12 cellular contexts compared by ENCODE assay signal in genomic region chr9:92740969-92741368, GRCh38. TPM values are rescaled to one million over a fixed set of nuclear protein-coding genes. Genes with fewer than 3 reads are reported as not detected.
DNase-seq lines count a peak whose midpoint lies in the region; ATAC-seq, FAIRE-seq and TF ChIP-seq lines count a peak whose summit lies in the region.
"Had no signal": no experiment of that assay in that cellular context is flagged by ENCODE, and none has a peak within 500 bp of the region (broad histone marks: within the 10 kb centered on the region; RNA-seq: fewer than 3 reads in every experiment).

No MANE protein-coding gene starts in this region.

- intact Hi-C loops in right cardiac atrium (cut with DNase I) (no loop called here), Right ventricle myocardium inferior (cut with DNase I) (no loop called here), upper lobe of right lung (cut with DNase I) (no loop called here)

- no peak overlapping the region for H3K4ac ChIP-seq in neuronal stem cell (ENCODE audit: low read length)

- peak overlapping the region; percentile 55 to 89 for H3K27ac Mint-ChIP-seq in effector memory CD8-positive, alpha-beta T cell
- H3K27ac Mint-ChIP-seq: activated naive CD4-positive, alpha-beta T cell treated with anti-CD3 and anti-CD28 coated beads, Interleukin-2, amount 50 U/mL, for 24 hours had no signal

- no peak overlapping the region for H2AFZ ChIP-seq in neuronal stem cell (ENCODE audit: low read length)

- peaks cover 2% of the 10 kb centered on the region for H3K36me3 Mint-ChIP-seq in effector memory CD8-positive, alpha-beta T cell (ENCODE audit: insufficient read depth)

- H3K9me3 Mint-ChIP-seq in effector memory CD8-positive, alpha-beta T cell: no peaks in the 10 kb centered on the region
- H3K9me3 Mint-ChIP-seq: activated naive CD4-positive, alpha-beta T cell treated with anti-CD3 and anti-CD28 coated beads, Interleukin-2, amount 50 U/mL, for 24 hours had no signal

- peak overlapping the region; percentile 82 for H3K23ac ChIP-seq in neuronal stem cell (ENCODE audit: low read depth, low read length, poor library complexity)

- H3K14ac ChIP-seq in neuronal stem cell (ENCODE audit: low read length): no peak overlapping the region

- no peak overlapping the region for H2BK5ac ChIP-seq in neuronal stem cell (ENCODE audit: low read length)

- DNase-seq in right cardiac atrium (no peak), Right ventricle myocardium inferior (ENCODE audit: missing footprints) (no peak), neuronal stem cell (ENCODE audit: low spot score) (no peak), upper lobe of right lung (no peak), small intestine (no peak), KG1 (lab: John Stamatoyannopoulos, UW) (no peak), NCI-H2081 (lab: John Stamatoyannopoulos, UW) (no peak)
- no peak for DNase-seq in effector memory CD8-positive, alpha-beta T cell
- DNase-seq: NCI-H524; SHP77 treated with DMSO at 0.1 percent for 48 hours; stimulated activated naive CD8-positive, alpha-beta T cell treated with anti-CD3 and anti-CD28 coated beads, Interleukin-15, Interleukin-2, amounts not matched to agents 100 U/mL and 50 U/mL, for 24 hours had no signal

- no peak overlapping the region for H3K18ac ChIP-seq in neuronal stem cell (ENCODE audit: low read length)

- H3K4me3 Mint-ChIP-seq in effector memory CD8-positive, alpha-beta T cell: no peak overlapping the region
- H3K4me3 Mint-ChIP-seq: activated naive CD4-positive, alpha-beta T cell treated with anti-CD3 and anti-CD28 coated beads, Interleukin-2, amount 50 U/mL, for 24 hours had no signal

- no peaks in the 10 kb centered on the region for H3K9me3 ChIP-seq in right cardiac atrium (ENCODE audit: control insufficient read depth, low read length)
- H3K9me3 ChIP-seq in neuronal stem cell (replicated peaks in 1 of 2; ENCODE audit: control insufficient read depth in 2 of 2, insufficient read depth in 1 of 2, low read depth in 1 of 2, low read length in 2 of 2): no peaks in the 10 kb centered on the region
- no peaks in the 10 kb centered on the region for H3K9me3 ChIP-seq in upper lobe of right lung
- H3K9me3 ChIP-seq in small intestine (ENCODE audit: control insufficient read depth, low read depth): no peaks in the 10 kb centered on the region

- H2BK15ac ChIP-seq in neuronal stem cell (ENCODE audit: low read length): no peak overlapping the region

- H3K4me1 ChIP-seq in right cardiac atrium (ENCODE audit: control insufficient read depth, insufficient read depth, low read length) (peaks cover 39% of the 10 kb centered on the region), neuronal stem cell (ENCODE audit: control insufficient read depth in 2 of 2, insufficient read depth in 1 of 2, low read depth in 1 of 2, low read length in 2 of 2) (peaks cover 0 to 4% of the 10 kb centered on the region in 2 donors), upper lobe of right lung (peaks cover 56% of the 10 kb centered on the region), small intestine (ENCODE audit: control insufficient read depth in 2 of 2, insufficient read depth in 1 of 2, low read depth in 1 of 2, low read length in 1 of 2) (peaks cover 0 to 6% of the 10 kb centered on the region in 2 donors)

- no peaks in the 10 kb centered on the region for H3K27me3 Mint-ChIP-seq in effector memory CD8-positive, alpha-beta T cell
- H3K27me3 Mint-ChIP-seq: activated naive CD4-positive, alpha-beta T cell treated with anti-CD3 and anti-CD28 coated beads, Interleukin-2, amount 50 U/mL, for 24 hours had no signal

- no peaks in the 10 kb centered on the region for H3K36me3 ChIP-seq in neuronal stem cell (replicated peaks in 1 of 2; ENCODE audit: control insufficient read depth in 2 of 2, insufficient read depth in 2 of 2, low read length in 2 of 2)
- no peaks in the 10 kb centered on the region for H3K36me3 ChIP-seq in upper lobe of right lung
- H3K36me3 ChIP-seq in small intestine (ENCODE audit: control insufficient read depth in 2 of 2, insufficient read depth in 2 of 2, low read length in 2 of 2): no peaks in the 10 kb centered on the region

- ATAC-seq in right cardiac atrium: no peak
- no peak for ATAC-seq in Right ventricle myocardium inferior
- ATAC-seq in effector memory CD8-positive, alpha-beta T cell (replicated peaks): no peak
- ATAC-seq in upper lobe of right lung: no peak
- ATAC-seq: stimulated activated naive CD8-positive, alpha-beta T cell treated with anti-CD3 and anti-CD28 coated beads, Interleukin-15, Interleukin-2, amounts not matched to agents 100 U/mL and 50 U/mL, for 24 hours had no signal

- H3K27me3 ChIP-seq in right cardiac atrium (ENCODE audit: control insufficient read depth, insufficient read depth) (no peaks in the 10 kb centered on the region), neuronal stem cell (ENCODE audit: control insufficient read depth in 3 of 3, insufficient read depth in 3 of 3, low read depth in 1 of 3, low read length in 3 of 3) (peaks cover 0 to 2% (median 0%) of the 10 kb centered on the region in 3 experiments), upper lobe of right lung (no peaks in the 10 kb centered on the region), small intestine (ENCODE audit: control insufficient read depth in 2 of 2, insufficient read depth in 2 of 2, low read length in 2 of 2) (no peaks in the 10 kb centered on the region)

- no peak overlapping the region for H4K8ac ChIP-seq in neuronal stem cell (ENCODE audit: low read depth, low read length)

- no peak for FAIRE-seq in small intestine (lab: Jason Lieb, UNC)

- H3K9ac ChIP-seq in neuronal stem cell (ENCODE audit: low read depth, low read length, poor library complexity): peak overlapping the region; percentile 72

- peak overlapping the region; percentile 85 for H3K27ac ChIP-seq in right cardiac atrium (ENCODE audit: low read length)
- H3K27ac ChIP-seq in neuronal stem cell (replicated peaks; ENCODE audit: low read length): peak overlapping the region; percentile 36
- peak overlapping the region; percentile 52 for H3K27ac ChIP-seq in upper lobe of right lung
- peak overlapping the region in 1 of 2 donors; percentile 85 for H3K27ac ChIP-seq in small intestine (ENCODE audit: low read depth in 1 of 2, low read length in 1 of 2)

- H4K91ac ChIP-seq in neuronal stem cell (ENCODE audit: low read depth, low read length, poor library complexity): no peak overlapping the region

- no peak overlapping the region for H2BK12ac ChIP-seq in neuronal stem cell (ENCODE audit: low read length)

- no peak for TF ChIP-seq CTCF in upper lobe of right lung (IDR thresholded peaks at IDR 0.05)

- WGBS in right cardiac atrium: 55% methylated on average over 3 of the region's 3 CpGs
- no CpG with 5 or more reads among the region's 3 CpGs for WGBS in neuronal stem cell (ENCODE audit: extremely low coverage in 2 of 2, insufficient read length in 2 of 2, insufficient replicate concordance in 1 of 2), 2 donors
- WGBS in small intestine, 3 donors: 85 to 88% (median 86%) methylated on average over 3 of the region's 3 CpGs

- peaks cover 24% of the 10 kb centered on the region for H3K79me1 ChIP-seq in neuronal stem cell (ENCODE audit: low read depth, low read length)

- H2BK120ac ChIP-seq in neuronal stem cell (ENCODE audit: low read depth, low read length): no peak overlapping the region

- H3K4me3 ChIP-seq in right cardiac atrium (ENCODE audit: low read length) (no peak overlapping the region), neuronal stem cell (ENCODE audit: low read length in 2 of 2) (no peak overlapping the region), upper lobe of right lung (no peak overlapping the region), small intestine (ENCODE audit: low read depth in 1 of 2, low read length in 2 of 2) (no peak overlapping the region)

- peaks cover 67 to 77% of the 10 kb centered on the region in 2 donors for H3K4me1 Mint-ChIP-seq in effector memory CD8-positive, alpha-beta T cell (ENCODE audit: low read depth in 2 of 2)

- no peak overlapping the region for H2AK5ac ChIP-seq in neuronal stem cell (ENCODE audit: low read depth, low read length)

- H3K4me2 ChIP-seq in neuronal stem cell (ENCODE audit: insufficient read depth, low read length, poor library complexity, severe bottlenecking): no peak overlapping the region

RNA-seq across cellular contexts. Expression of gene BICD2, which starts 23.7 kb away (rescaled TPM):
- total RNA-seq in right cardiac atrium (10 to 100 TPM; 29.5 to 36.0 (median 33.8) TPM), Right ventricle myocardium inferior (33.8 TPM), upper lobe of right lung (38.6 TPM)
- polyA plus RNA-seq in right cardiac atrium (20.0 TPM), small intestine (1 to 10 TPM in 2 of 3 donors, under 1 TPM in 1; 0.67 to 5.4 (median 1.1) TPM)
- polyA plus RNA-seq in neuronal stem cell (2013, experiment 1 of 2): 13.6 TPM
- polyA plus RNA-seq in neuronal stem cell (2013, experiment 2 of 2): 14.2 TPM
